In genomic region chr10:116827214-116827671, GRCh38 we compare ENCODE assay signal across 25 cellular contexts. TPM values are rescaled to one million over a fixed set of nuclear protein-coding genes. Genes with fewer than 3 reads are reported as not detected.
DNase-seq lines count a peak whose midpoint lies in the region; ATAC-seq, FAIRE-seq and TF ChIP-seq lines count a peak whose summit lies in the region.
"Had no signal": no experiment of that assay in that cellular context is flagged by ENCODE, and none has a peak within 500 bp of the region (broad histone marks: within the 10 kb centered on the region; RNA-seq: fewer than 3 reads in every experiment).

No MANE protein-coding gene starts in this region.

- peaks cover 9% of the 10 kb centered on the region for H3K4me1 ChIP-seq in HEK293 (ENCODE audit: control insufficient read depth, insufficient read depth, low read length)
- H3K4me1 ChIP-seq: BLaER1, tibial artery had no signal

- DNase-seq in astrocyte of the cerebellum (ENCODE audit: low read depth) (no peak), left lobe of liver (ENCODE audit: low spot score) (no peak), urothelium cell line (ENCODE audit: low spot score) (no peak), NCI-H2107 treated with DMSO at 0.1 percent for 48 hours (lab: John Stamatoyannopoulos, UW; ENCODE audit: unreplicated experiment) (no peak), RPMI8226 (no peak), NCI-H82 (lab: John Stamatoyannopoulos, UW) (no peak)
- DNase-seq: activated CD8-positive, alpha-beta memory T cell treated with anti-CD3 and anti-CD28 coated beads for 24 hours; activated naive CD4-positive, alpha-beta T cell treated with anti-CD3 and anti-CD28 coated beads for 36 hours; activated T-cell treated with anti-CD3 and anti-CD28 coated beads, Interleukin-2, amount 50 U/mL, for 4 hours; amygdala; COR-L47; erythroblast; KG1; NCI-H187; stimulated activated CD4-positive, alpha-beta T cell treated with anti-CD3 and anti-CD28 coated beads, Interleukin-4, amount 100 ng/mL, for 24 hours; stimulated activated naive CD8-positive, alpha-beta T cell treated with anti-CD3 and anti-CD28 coated beads, Interleukin-15, amount 100 ng/mL, for 72 hours; T1000; tibial artery had no signal

- in situ Hi-C loops in astrocyte of the cerebellum (cut with HindIII; ENCODE audit: low sequenced_read_pairs): no loop called here

- no peak overlapping the region for H3K4me3 ChIP-seq in HEK293 (ENCODE audit: low read depth, low read length)
- H3K4me3 ChIP-seq in astrocyte of the cerebellum (ENCODE audit: low read depth, low read length): no peak overlapping the region
- H3K4me3 ChIP-seq: BLaER1, tibial artery had no signal

- TF ChIP-seq CTCF in HEK293 (tag by site-specific recombination; IDR thresholded peaks at IDR 0.05) (0 out of 2 replicates have a peak, but pooled peaks have one; percentile 7), astrocyte of the cerebellum (IDR thresholded peaks at IDR 0.05; ENCODE audit: low read depth, low read length, missing control alignments) (peak; percentile 10)

- CTCF ChIA-PET in HEK293 (lab: Yijun Ruan, JAX): interaction anchor here (0.6 to 2.2 kb wide), 3 partner anchors 216 to 341 kb away, joined by 3 to 5 read pairs (median 3); no protein-coding TSS in a partner anchor

- POLR2A ChIA-PET in HEK293 (lab: Yijun Ruan, JAX): no interaction called here

- H3K36me3 ChIP-seq in HEK293 (ENCODE audit: control insufficient read depth in 2 of 2, insufficient read depth in 1 of 2, low read length in 2 of 2): no peaks in the 10 kb centered on the region
- H3K36me3 ChIP-seq: BLaER1 had no signal

- no peaks in the 10 kb centered on the region for H3K9me3 ChIP-seq in HEK293 (ENCODE audit: control insufficient read depth, insufficient read depth, low read depth, low read length)
- H3K9me3 ChIP-seq: BLaER1, tibial artery had no signal

- ATAC-seq in left lobe of liver (peak; percentile 35), GM21786 (IDR thresholded peaks at IDR 0.05; ENCODE audit: unreplicated experiment) (no peak)
- ATAC-seq: activated CD4-positive, CD25-positive, alpha-beta regulatory T cell treated with anti-CD3 and anti-CD28 coated beads, Interleukin-2, amount 50 U/mL, for 24 hours; activated T-cell treated with anti-CD3 and anti-CD28 coated beads, Interleukin-2, amount 50 U/mL, for 4 hours; stimulated activated naive CD8-positive, alpha-beta T cell treated with anti-CD3 and anti-CD28 coated beads, Interleukin-15, amount 100 ng/mL, for 72 hours had no signal

- peak; percentile 62 for FAIRE-seq in urothelium cell line (lab: Jason Lieb, UNC)
- FAIRE-seq: GM12892 had no signal

- H3K27ac ChIP-seq in HEK293 (ENCODE audit: extremely low read depth, low read depth, low read length): no peak overlapping the region
- H3K27ac ChIP-seq: BLaER1, tibial artery had no signal

TF ChIP-seq in HEK293, 187 proteins besides CTCF, POLR2A, EP300 and RAD21:
- TF ChIP-seq ZNF248 (tag by site-specific recombination; IDR thresholded peaks at IDR 0.05) (no peak), GLI4 (tag by site-specific recombination; IDR thresholded peaks at IDR 0.05) (no peak), ZNF558 (tag by site-specific recombination; IDR thresholded peaks at IDR 0.05) (no peak), ZFP3 (tag by site-specific recombination; IDR thresholded peaks at IDR 0.05; ENCODE audit: low read depth) (no peak), ZNF354C (tag by site-specific recombination; IDR thresholded peaks at IDR 0.05; ENCODE audit: borderline replicate concordance, low read depth) (no peak), ZNF776 (tag by site-specific recombination; IDR thresholded peaks at IDR 0.05; ENCODE audit: borderline replicate concordance) (no peak), SP7 (tag by site-specific recombination; IDR thresholded peaks at IDR 0.05) (no peak), ZNF785 (tag by site-specific recombination; IDR thresholded peaks at IDR 0.05) (no peak), GLIS1 (tag by site-specific recombination; IDR thresholded peaks at IDR 0.05) (no peak), PRDM1 (tag by site-specific recombination; IDR thresholded peaks at IDR 0.05) (no peak), ZNF704 (tag by site-specific recombination; IDR thresholded peaks at IDR 0.05) (no peak), ZNF140 (tag by site-specific recombination; IDR thresholded peaks at IDR 0.05) (no peak), BCL11B (tag by site-specific recombination; IDR thresholded peaks at IDR 0.05; ENCODE audit: low read depth) (no peak), ZNF623 (tag by site-specific recombination; IDR thresholded peaks at IDR 0.05) (no peak), ZNF302 (tag by site-specific recombination; IDR thresholded peaks at IDR 0.05; ENCODE audit: low read depth) (no peak), ZNF670 (tag by site-specific recombination; IDR thresholded peaks at IDR 0.05; ENCODE audit: low read depth) (no peak), ZNF426 (tag by site-specific recombination; IDR thresholded peaks at IDR 0.05) (no peak), PBX3 (CRISPR knock-in tag; IDR thresholded peaks at IDR 0.05) (no peak)
- TF ChIP-seq, protein P1, sequence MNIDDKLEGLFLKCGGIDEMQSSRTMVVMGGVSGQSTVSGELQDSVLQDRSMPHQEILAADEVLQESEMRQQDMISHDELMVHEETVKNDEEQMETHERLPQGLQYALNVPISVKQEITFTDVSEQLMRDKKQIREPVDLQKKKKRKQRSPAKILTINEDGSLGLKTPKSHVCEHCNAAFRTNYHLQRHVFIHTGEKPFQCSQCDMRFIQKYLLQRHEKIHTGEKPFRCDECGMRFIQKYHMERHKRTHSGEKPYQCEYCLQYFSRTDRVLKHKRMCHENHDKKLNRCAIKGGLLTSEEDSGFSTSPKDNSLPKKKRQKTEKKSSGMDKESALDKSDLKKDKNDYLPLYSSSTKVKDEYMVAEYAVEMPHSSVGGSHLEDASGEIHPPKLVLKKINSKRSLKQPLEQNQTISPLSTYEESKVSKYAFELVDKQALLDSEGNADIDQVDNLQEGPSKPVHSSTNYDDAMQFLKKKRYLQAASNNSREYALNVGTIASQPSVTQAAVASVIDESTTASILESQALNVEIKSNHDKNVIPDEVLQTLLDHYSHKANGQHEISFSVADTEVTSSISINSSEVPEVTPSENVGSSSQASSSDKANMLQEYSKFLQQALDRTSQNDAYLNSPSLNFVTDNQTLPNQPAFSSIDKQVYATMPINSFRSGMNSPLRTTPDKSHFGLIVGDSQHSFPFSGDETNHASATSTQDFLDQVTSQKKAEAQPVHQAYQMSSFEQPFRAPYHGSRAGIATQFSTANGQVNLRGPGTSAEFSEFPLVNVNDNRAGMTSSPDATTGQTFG (tag by site-specific recombination; IDR thresholded peaks at IDR 0.05; ENCODE audit: borderline replicate concordance): no peak

RNA-seq across cellular contexts. Expression of gene ENO4, which starts 22.1 kb away (rescaled TPM):
- total RNA-seq in left lobe of liver: not detected
- total RNA-seq: activated naive CD4-positive, alpha-beta T cell treated with anti-CD3 and anti-CD28 coated beads for 36 hours; activated T-cell treated with anti-CD3 and anti-CD28 coated beads, Interleukin-2, amount 50 U/mL, for 4 hours; lung microvascular endothelial cell; OCI-LY7 had no signal
